Comparison of ENCODE assay signal across 8 cellular contexts in genomic region chr4:87390055-87390454, GRCh38. TPM values are rescaled to one million over a fixed set of nuclear protein-coding genes. Genes with fewer than 3 reads are reported as not detected.
DNase-seq lines count a peak whose midpoint lies in the region; ATAC-seq and TF ChIP-seq lines count a peak whose summit lies in the region.
"Not testable (repeated sequence)": the region's sequence is repeated elsewhere in the genome, so short reads cannot be mapped to it uniquely, and the experiment has no call there.

No MANE protein-coding gene starts in this region.

- intact Hi-C loops in PC-3 (cut with micrococcal nuclease) = loop anchor here (2.0 kb wide), 1 partner anchor 29 kb away; no protein-coding TSS in a partner anchor
- intact Hi-C loops in colonic mucosa (cut with DNase I) = not testable (repeated sequence)

- H3K4me1 ChIP-seq in PC-3 (ENCODE audit: insufficient read depth, low read length); colonic mucosa; hepatocyte (ENCODE audit: insufficient read depth): not testable (repeated sequence)

- H3K9me2 ChIP-seq in PC-3 (replicated peaks; ENCODE audit: low read length); hepatocyte (replicated peaks; ENCODE audit: insufficient read depth): not testable (repeated sequence)

- not testable (repeated sequence) for TF ChIP-seq CTCF in BJ (IDR thresholded peaks at IDR 0.05; ENCODE audit: insufficient read depth, low read depth, low read length); HL-60 (IDR thresholded peaks at IDR 0.05; ENCODE audit: insufficient read depth, low read length); PC-3 (conservative IDR thresholded peaks at IDR 0.05; ENCODE audit: low read depth, low read length); colonic mucosa (IDR thresholded peaks at IDR 0.05); hepatocyte (IDR thresholded peaks at IDR 0.05; ENCODE audit: poor library complexity)

- not testable (repeated sequence) for DNase-seq in BJ (ENCODE audit: low read depth); PC-3; activated CD8-positive, alpha-beta memory T cell treated with anti-CD3 and anti-CD28 coated beads, Interleukin-2, amount 10 ng/mL, durations not matched to agents 7 days and 5 days; hepatocyte (ENCODE audit: low spot score); stimulated activated naive B cell treated with anti-CD40 and anti-IgM and Interleukin-4, amounts not matched to agents 10 μg/mL and 1 μg/mL and 100 μg/mL, for 72 hours
- DNase-seq in HL-60 (ENCODE audit: low read depth in 1 of 2, low spot score in 1 of 2) (peak in 1 of 2 experiments; percentile 51), colonic mucosa (peak; percentile 45)
- peak in 3 of 10 donors; percentile 7 to 19 (median 11) for DNase-seq in naive thymus-derived CD8-positive, alpha-beta T cell

- POLR2A ChIA-PET in BJ (lab: Charles Lee); PC-3 (lab: Charles Lee; ENCODE audit: unreplicated experiment): not testable (repeated sequence)
- POLR2A ChIA-PET in naive thymus-derived CD8-positive, alpha-beta T cell (lab: Charles Lee) = interaction anchor here (1.1 to 4.6 kb wide), 7 partner anchors 8 to 455 kb away, joined by 3 to 60 read pairs (median 6); partner anchors contain the start of genes AFF1 and NUDT9

- not testable (repeated sequence) for H3F3A ChIP-seq in PC-3 (ENCODE audit: low read length, unreplicated experiment)

- H3K27ac ChIP-seq in HL-60 (replicated peaks) (peak overlapping the region; percentile 93), colonic mucosa (peak overlapping the region; percentile 92), hepatocyte (peak overlapping the region; percentile 91)
- H3K27ac ChIP-seq in PC-3 (ENCODE audit: low read length) = not testable (repeated sequence)

- CTCF ChIA-PET in BJ (lab: Yijun Ruan, JAX) = interaction anchor here (0.7 to 2.8 kb wide), 5 partner anchors 8 to 89 kb away, joined by 3 to 12 read pairs (median 4); no protein-coding TSS in a partner anchor
- CTCF ChIA-PET in PC-3 (lab: Charles Lee) = not testable (repeated sequence)
- CTCF ChIA-PET in activated CD8-positive, alpha-beta memory T cell treated with anti-CD3 and anti-CD28 coated beads, Interleukin-2, amount 10 ng/mL, durations not matched to agents 7 days and 5 days (lab: Charles Lee) = interaction anchor here (0.6 to 5.8 kb wide), 12 partner anchors 8 to 485 kb away, joined by 3 to 39 read pairs (median 5); partner anchors contain the start of gene NUDT9

- not testable (repeated sequence) for H3K27me3 ChIP-seq in BJ (ENCODE audit: control insufficient read depth, insufficient read depth, low read length); HL-60 (ENCODE audit: insufficient read depth, poor library complexity, severe bottlenecking); PC-3 (ENCODE audit: low read length); colonic mucosa; hepatocyte

- BruUV-seq in PC-3 (replicated peaks; lab: Mats Ljungman, UMichigan) = not testable (repeated sequence)

- H3K9me3 Mint-ChIP-seq in activated CD8-positive, alpha-beta memory T cell treated with anti-CD3 and anti-CD28 coated beads, Interleukin-2, amount 10 ng/mL, durations not matched to agents 7 days and 5 days (ENCODE audit: low read depth); stimulated activated naive B cell treated with anti-CD40 and anti-IgM and Interleukin-4, amounts not matched to agents 10 μg/mL and 1 μg/mL and 100 μg/mL, for 72 hours: not testable (repeated sequence)
- H3K9me3 Mint-ChIP-seq in naive thymus-derived CD8-positive, alpha-beta T cell = peaks cover 0 to 10% (median 2%) of the 10 kb centered on the region in 9 donors

- H3K79me2 ChIP-seq in PC-3 (ENCODE audit: low read length) = not testable (repeated sequence)
- peaks cover 56% of the 10 kb centered on the region for H3K79me2 ChIP-seq in hepatocyte

- not testable (repeated sequence) for H3K9ac ChIP-seq in PC-3 (ENCODE audit: low read length)
- H3K9ac ChIP-seq in colonic mucosa (ENCODE audit: low read depth in 2 of 2, low read length in 2 of 2) = peak overlapping the region; percentile 73 to 99

- peaks cover 28% of the 10 kb centered on the region for H3K36me3 Mint-ChIP-seq in activated CD8-positive, alpha-beta memory T cell treated with anti-CD3 and anti-CD28 coated beads, Interleukin-2, amount 10 ng/mL, durations not matched to agents 7 days and 5 days
- H3K36me3 Mint-ChIP-seq in naive thymus-derived CD8-positive, alpha-beta T cell = peaks cover 2 to 17% (median 13%) of the 10 kb centered on the region in 3 donors
- H3K36me3 Mint-ChIP-seq in stimulated activated naive B cell treated with anti-CD40 and anti-IgM and Interleukin-4, amounts not matched to agents 10 μg/mL and 1 μg/mL and 100 μg/mL, for 72 hours = peaks cover 13 to 25% of the 10 kb centered on the region in 2 donors

- H3K36me3 ChIP-seq in BJ (ENCODE audit: control insufficient read depth, insufficient read depth, low read length); PC-3 (ENCODE audit: low read depth, low read length); colonic mucosa; hepatocyte (replicated peaks; ENCODE audit: insufficient read depth, low read depth): not testable (repeated sequence)

- 81% methylated on average over 20 of the region's 20 CpGs for WGBS in hepatocyte (ENCODE audit: low lambda C conversion rate, missing lambda C conversion rate)

- H3K9me3 ChIP-seq in PC-3 (ENCODE audit: low read length); colonic mucosa; hepatocyte (ENCODE audit: low read depth): not testable (repeated sequence)

- peak overlapping the region; percentile 90 for H3K4me2 ChIP-seq in PC-3 (ENCODE audit: low read length)
- H3K4me2 ChIP-seq in hepatocyte = peak overlapping the region; percentile 73

- H3K4me3 Mint-ChIP-seq in activated CD8-positive, alpha-beta memory T cell treated with anti-CD3 and anti-CD28 coated beads, Interleukin-2, amount 10 ng/mL, durations not matched to agents 7 days and 5 days = peak overlapping the region; percentile 81
- peak overlapping the region; percentile 92 to 99 (median 96) for H3K4me3 Mint-ChIP-seq in naive thymus-derived CD8-positive, alpha-beta T cell
- peak overlapping the region; percentile 91 to 94 for H3K4me3 Mint-ChIP-seq in stimulated activated naive B cell treated with anti-CD40 and anti-IgM and Interleukin-4, amounts not matched to agents 10 μg/mL and 1 μg/mL and 100 μg/mL, for 72 hours

- peak overlapping the region; percentile 43 for H3K4me3 ChIP-seq in BJ (ENCODE audit: low read depth, low read length)
- H3K4me3 ChIP-seq in HL-60 (replicated peaks; ENCODE audit: insufficient read depth, low read length) = peak overlapping the region; percentile 78
- peak overlapping the region; percentile 76 for H3K4me3 ChIP-seq in PC-3 (ENCODE audit: low read length)
- H3K4me3 ChIP-seq in colonic mucosa = peak overlapping the region; percentile 52
- H3K4me3 ChIP-seq in hepatocyte = peak overlapping the region; percentile 52

- not testable (repeated sequence) for H2AFZ ChIP-seq in PC-3 (ENCODE audit: low read length)
- peak overlapping the region; percentile 61 for H2AFZ ChIP-seq in hepatocyte

- not testable (repeated sequence) for H4K20me1 ChIP-seq in PC-3 (ENCODE audit: low read length); hepatocyte (ENCODE audit: insufficient read depth, poor library complexity, severe bottlenecking)

- H3K27ac Mint-ChIP-seq in activated CD8-positive, alpha-beta memory T cell treated with anti-CD3 and anti-CD28 coated beads, Interleukin-2, amount 10 ng/mL, durations not matched to agents 7 days and 5 days = peak overlapping the region; percentile 84
- H3K27ac Mint-ChIP-seq in naive thymus-derived CD8-positive, alpha-beta T cell = peak overlapping the region; percentile 72 to 98 (median 94)
- peak overlapping the region; percentile 56 for H3K27ac Mint-ChIP-seq in stimulated activated naive B cell treated with anti-CD40 and anti-IgM and Interleukin-4, amounts not matched to agents 10 μg/mL and 1 μg/mL and 100 μg/mL, for 72 hours

- H3K4me1 Mint-ChIP-seq in activated CD8-positive, alpha-beta memory T cell treated with anti-CD3 and anti-CD28 coated beads, Interleukin-2, amount 10 ng/mL, durations not matched to agents 7 days and 5 days = peaks cover 34% of the 10 kb centered on the region
- H3K4me1 Mint-ChIP-seq in naive thymus-derived CD8-positive, alpha-beta T cell = peaks cover 26 to 58% (median 54%) of the 10 kb centered on the region in 4 donors
- H3K4me1 Mint-ChIP-seq in stimulated activated naive B cell treated with anti-CD40 and anti-IgM and Interleukin-4, amounts not matched to agents 10 μg/mL and 1 μg/mL and 100 μg/mL, for 72 hours = peaks cover 26 to 40% of the 10 kb centered on the region in 2 donors

- not testable (repeated sequence) for ATAC-seq in PC-3; activated CD8-positive, alpha-beta memory T cell treated with anti-CD3 and anti-CD28 coated beads, Interleukin-2, amount 10 ng/mL, durations not matched to agents 7 days and 5 days; naive thymus-derived CD8-positive, alpha-beta T cell; stimulated activated naive B cell treated with anti-CD40 and anti-IgM and Interleukin-4, amounts not matched to agents 10 μg/mL and 1 μg/mL and 100 μg/mL, for 72 hours (replicated peaks)

- H3K27me3 Mint-ChIP-seq in activated CD8-positive, alpha-beta memory T cell treated with anti-CD3 and anti-CD28 coated beads, Interleukin-2, amount 10 ng/mL, durations not matched to agents 7 days and 5 days; naive thymus-derived CD8-positive, alpha-beta T cell; stimulated activated naive B cell treated with anti-CD40 and anti-IgM and Interleukin-4, amounts not matched to agents 10 μg/mL and 1 μg/mL and 100 μg/mL, for 72 hours: not testable (repeated sequence)

RNA-seq across cellular contexts. Expression of gene HSD17B11, which starts 0.9 kb away (rescaled TPM):
- 11.2 and 30.8 TPM in 2 replicates for polyA plus RNA-seq in BJ (2011; rRNA removed)
- 6.8 and 6.9 TPM in 2 replicates for polyA minus RNA-seq in BJ (2011; rRNA and poly(A)+ RNA removed)
- total RNA-seq in PC-3 (2014; rRNA removed) = 4.7 and 4.9 TPM in 2 replicates
- 10 to 100 TPM; 30.0 to 31.9 TPM for total RNA-seq in activated CD8-positive, alpha-beta memory T cell treated with anti-CD3 and anti-CD28 coated beads, Interleukin-2, amount 10 ng/mL, durations not matched to agents 7 days and 5 days
- 100 to 1,000 TPM; 138 to 219 TPM for total RNA-seq in colonic mucosa
- total RNA-seq in hepatocyte = 171 and 175 TPM in 2 replicates
- polyA plus RNA-seq in hepatocyte = 56.1 and 76.0 TPM in 2 replicates
- 10 to 100 TPM; 74.5 to 77.1 TPM for total RNA-seq in naive thymus-derived CD8-positive, alpha-beta T cell
- polyA plus RNA-seq in naive thymus-derived CD8-positive, alpha-beta T cell = 100 to 1,000 TPM in 1 of 3 donors, 10 to 100 TPM in 2; 68.0 to 125 (median 97.0) TPM

RNA-seq across cellular contexts. Expression of gene NUDT9, which starts 32.3 kb away (rescaled TPM):
- 12.0 and 21.0 TPM in 2 replicates for polyA plus RNA-seq in BJ (2011; rRNA removed)
- 5.3 and 6.2 TPM in 2 replicates for polyA minus RNA-seq in BJ (2011; rRNA and poly(A)+ RNA removed)
- 7.5 and 14.7 TPM in 2 replicates for total RNA-seq in PC-3 (2014; rRNA removed)
- total RNA-seq in activated CD8-positive, alpha-beta memory T cell treated with anti-CD3 and anti-CD28 coated beads, Interleukin-2, amount 10 ng/mL, durations not matched to agents 7 days and 5 days = 1 to 10 TPM; 8.1 to 9.6 TPM
- total RNA-seq in colonic mucosa = 10 to 100 TPM; 31.4 to 52.0 TPM
- 35.8 and 37.7 TPM in 2 replicates for total RNA-seq in hepatocyte
- 57.4 and 62.3 TPM in 2 replicates for polyA plus RNA-seq in hepatocyte
- total RNA-seq in naive thymus-derived CD8-positive, alpha-beta T cell = 10 to 100 TPM; 18.1 to 18.8 TPM
- 10 to 100 TPM; 23.3 to 28.1 (median 26.9) TPM for polyA plus RNA-seq in naive thymus-derived CD8-positive, alpha-beta T cell
